In genomic region chr5:57383093-57383861, GRCh38 we compare ENCODE assay signal across 2 cellular contexts.
TF ChIP-seq lines count a peak whose summit lies in the region.

No MANE protein-coding gene starts in this region.

TF ChIP-seq in HCT116, 20 proteins besides CTCF, POLR2A, EP300 and RAD21 (continued from another document):
- TF ChIP-seq, protein P1, sequence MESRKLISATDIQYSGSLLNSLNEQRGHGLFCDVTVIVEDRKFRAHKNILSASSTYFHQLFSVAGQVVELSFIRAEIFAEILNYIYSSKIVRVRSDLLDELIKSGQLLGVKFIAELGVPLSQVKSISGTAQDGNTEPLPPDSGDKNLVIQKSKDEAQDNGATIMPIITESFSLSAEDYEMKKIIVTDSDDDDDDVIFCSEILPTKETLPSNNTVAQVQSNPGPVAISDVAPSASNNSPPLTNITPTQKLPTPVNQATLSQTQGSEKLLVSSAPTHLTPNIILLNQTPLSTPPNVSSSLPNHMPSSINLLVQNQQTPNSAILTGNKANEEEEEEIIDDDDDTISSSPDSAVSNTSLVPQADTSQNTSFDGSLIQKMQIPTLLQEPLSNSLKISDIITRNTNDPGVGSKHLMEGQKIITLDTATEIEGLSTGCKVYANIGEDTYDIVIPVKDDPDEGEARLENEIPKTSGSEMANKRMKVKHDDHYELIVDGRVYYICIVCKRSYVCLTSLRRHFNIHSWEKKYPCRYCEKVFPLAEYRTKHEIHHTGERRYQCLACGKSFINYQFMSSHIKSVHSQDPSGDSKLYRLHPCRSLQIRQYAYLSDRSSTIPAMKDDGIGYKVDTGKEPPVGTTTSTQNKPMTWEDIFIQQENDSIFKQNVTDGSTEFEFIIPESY (IDR thresholded peaks at IDR 0.05; ENCODE audit: extremely low read depth, insufficient replicate concordance, low read length): no peak
- TF ChIP-seq CEBPB (IDR thresholded peaks at IDR 0.05; ENCODE audit: low read depth): peak; percentile 86
- TF ChIP-seq SRF (IDR thresholded peaks at IDR 0.05; ENCODE audit: low read depth): peak; percentile 70
- TF ChIP-seq EZH2phosphoT487 (IDR thresholded peaks at IDR 0.05; ENCODE audit: borderline replicate concordance): no peak
- peak; percentile 82; the same call in 1 of the 2 replicates for TF ChIP-seq SP1 (IDR thresholded peaks at IDR 0.05; ENCODE audit: low read depth)
- TF ChIP-seq, protein P2, sequence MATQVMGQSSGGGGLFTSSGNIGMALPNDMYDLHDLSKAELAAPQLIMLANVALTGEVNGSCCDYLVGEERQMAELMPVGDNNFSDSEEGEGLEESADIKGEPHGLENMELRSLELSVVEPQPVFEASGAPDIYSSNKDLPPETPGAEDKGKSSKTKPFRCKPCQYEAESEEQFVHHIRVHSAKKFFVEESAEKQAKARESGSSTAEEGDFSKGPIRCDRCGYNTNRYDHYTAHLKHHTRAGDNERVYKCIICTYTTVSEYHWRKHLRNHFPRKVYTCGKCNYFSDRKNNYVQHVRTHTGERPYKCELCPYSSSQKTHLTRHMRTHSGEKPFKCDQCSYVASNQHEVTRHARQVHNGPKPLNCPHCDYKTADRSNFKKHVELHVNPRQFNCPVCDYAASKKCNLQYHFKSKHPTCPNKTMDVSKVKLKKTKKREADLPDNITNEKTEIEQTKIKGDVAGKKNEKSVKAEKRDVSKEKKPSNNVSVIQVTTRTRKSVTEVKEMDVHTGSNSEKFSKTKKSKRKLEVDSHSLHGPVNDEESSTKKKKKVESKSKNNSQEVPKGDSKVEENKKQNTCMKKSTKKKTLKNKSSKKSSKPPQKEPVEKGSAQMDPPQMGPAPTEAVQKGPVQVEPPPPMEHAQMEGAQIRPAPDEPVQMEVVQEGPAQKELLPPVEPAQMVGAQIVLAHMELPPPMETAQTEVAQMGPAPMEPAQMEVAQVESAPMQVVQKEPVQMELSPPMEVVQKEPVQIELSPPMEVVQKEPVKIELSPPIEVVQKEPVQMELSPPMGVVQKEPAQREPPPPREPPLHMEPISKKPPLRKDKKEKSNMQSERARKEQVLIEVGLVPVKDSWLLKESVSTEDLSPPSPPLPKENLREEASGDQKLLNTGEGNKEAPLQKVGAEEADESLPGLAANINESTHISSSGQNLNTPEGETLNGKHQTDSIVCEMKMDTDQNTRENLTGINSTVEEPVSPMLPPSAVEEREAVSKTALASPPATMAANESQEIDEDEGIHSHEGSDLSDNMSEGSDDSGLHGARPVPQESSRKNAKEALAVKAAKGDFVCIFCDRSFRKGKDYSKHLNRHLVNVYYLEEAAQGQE (IDR thresholded peaks at IDR 0.05; ENCODE audit: low read depth): no peak
- peak; percentile 74 for TF ChIP-seq JUND (IDR thresholded peaks at IDR 0.05)
- TF ChIP-seq ZFX (IDR thresholded peaks at IDR 0.05): no peak
- TF ChIP-seq CBX3 (IDR thresholded peaks at IDR 0.05; ENCODE audit: low read depth): peak; percentile 73; the same call in 1 of the 2 replicates

TF ChIP-seq in SK-N-SH, 30 proteins besides CTCF, POLR2A, EP300 and RAD21 (continued from another document):
- TF ChIP-seq, protein P2 (IDR thresholded peaks at IDR 0.05; ENCODE audit: low read depth, low read length): no peak
- TF ChIP-seq NFIC (IDR thresholded peaks at IDR 0.05; ENCODE audit: borderline replicate concordance): peak; percentile 73; the same call in 1 of the 2 replicates
- TF ChIP-seq RXRA (IDR thresholded peaks at IDR 0.05; ENCODE audit: borderline replicate concordance, low read depth): peak; percentile 55; the same call in 1 of the 2 replicates
- TF ChIP-seq, protein P3, sequence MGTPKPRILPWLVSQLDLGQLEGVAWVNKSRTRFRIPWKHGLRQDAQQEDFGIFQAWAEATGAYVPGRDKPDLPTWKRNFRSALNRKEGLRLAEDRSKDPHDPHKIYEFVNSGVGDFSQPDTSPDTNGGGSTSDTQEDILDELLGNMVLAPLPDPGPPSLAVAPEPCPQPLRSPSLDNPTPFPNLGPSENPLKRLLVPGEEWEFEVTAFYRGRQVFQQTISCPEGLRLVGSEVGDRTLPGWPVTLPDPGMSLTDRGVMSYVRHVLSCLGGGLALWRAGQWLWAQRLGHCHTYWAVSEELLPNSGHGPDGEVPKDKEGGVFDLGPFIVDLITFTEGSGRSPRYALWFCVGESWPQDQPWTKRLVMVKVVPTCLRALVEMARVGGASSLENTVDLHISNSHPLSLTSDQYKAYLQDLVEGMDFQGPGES (IDR thresholded peaks at IDR 0.05; ENCODE audit: low read depth, low read length): no peak
- no peak for TF ChIP-seq USF2 (IDR thresholded peaks at IDR 0.05; ENCODE audit: borderline replicate concordance, low read depth, low read length)
- TF ChIP-seq, protein P1 (IDR thresholded peaks at IDR 0.05; ENCODE audit: borderline replicate concordance, low read depth): peak; percentile 53; the same call in 1 of the 2 replicates
- no peak for TF ChIP-seq EZH2phosphoT487 (IDR thresholded peaks at IDR 0.05; ENCODE audit: borderline replicate concordance, low read depth)
- TF ChIP-seq FOXJ3 (CRISPR knock-in tag; IDR thresholded peaks at IDR 0.05): peak; percentile 73
- no peak for TF ChIP-seq NRF1 (IDR thresholded peaks at IDR 0.05; ENCODE audit: low read depth, low read length)
- TF ChIP-seq, protein P4, sequence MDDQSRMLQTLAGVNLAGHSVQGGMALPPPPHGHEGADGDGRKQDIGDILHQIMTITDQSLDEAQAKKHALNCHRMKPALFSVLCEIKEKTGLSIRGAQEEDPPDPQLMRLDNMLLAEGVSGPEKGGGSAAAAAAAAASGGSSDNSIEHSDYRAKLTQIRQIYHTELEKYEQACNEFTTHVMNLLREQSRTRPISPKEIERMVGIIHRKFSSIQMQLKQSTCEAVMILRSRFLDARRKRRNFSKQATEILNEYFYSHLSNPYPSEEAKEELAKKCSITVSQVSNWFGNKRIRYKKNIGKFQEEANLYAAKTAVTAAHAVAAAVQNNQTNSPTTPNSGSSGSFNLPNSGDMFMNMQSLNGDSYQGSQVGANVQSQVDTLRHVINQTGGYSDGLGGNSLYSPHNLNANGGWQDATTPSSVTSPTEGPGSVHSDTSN (IDR thresholded peaks at IDR 0.05): peak; percentile 77
- TF ChIP-seq ELF1 (IDR thresholded peaks at IDR 0.05): peak; percentile 51; the same call in 1 of the 2 replicates
- no peak for TF ChIP-seq SIN3A (IDR thresholded peaks at IDR 0.05; ENCODE audit: borderline replicate concordance, low read depth, low read length)
- peak; percentile 62; the same call in 1 of the 2 replicates for TF ChIP-seq GABPA (IDR thresholded peaks at IDR 0.05; ENCODE audit: low read depth)
- peak; percentile 57 for TF ChIP-seq CHD2 (IDR thresholded peaks at IDR 0.05; ENCODE audit: low read length, partially characterized antibody)
- TF ChIP-seq YY1 (IDR thresholded peaks at IDR 0.05; ENCODE audit: low read depth): no peak
